In genomic region chr4:159103406-159104131, GRCh38 we compare ENCODE assay signal across 2 cellular contexts.
A peak's percentile ranks its signal among the peaks of the same experiment; 100 is the strongest.
TF ChIP-seq lines count a peak whose summit lies in the region.

No MANE protein-coding gene starts in this region.

TF ChIP-seq in HCT116, 20 proteins besides CTCF, POLR2A, EP300 and RAD21:
- TF ChIP-seq JUND (IDR thresholded peaks at IDR 0.05) (no peak), ZFX (IDR thresholded peaks at IDR 0.05) (peak; percentile 66)
TF ChIP-seq in HCT116: peak in this region for 1.

TF ChIP-seq in H1, 55 proteins besides CTCF, POLR2A, EP300 and RAD21:
- TF ChIP-seq TEAD4 (IDR thresholded peaks at IDR 0.05; ENCODE audit: low read depth, low read length) (no peak), SIRT6 (IDR thresholded peaks at IDR 0.05; ENCODE audit: low read length) (no peak), POLR2AphosphoS5 (IDR thresholded peaks at IDR 0.05; ENCODE audit: low read depth, low read length) (no peak; the same call in 1 of the 2 replicates), CBX8 (IDR thresholded peaks at IDR 0.05; ENCODE audit: borderline replicate concordance, low read depth, low read length) (no peak), NANOG (IDR thresholded peaks at IDR 0.05; ENCODE audit: insufficient read depth, low read depth, low read length, poor library complexity, severe bottlenecking) (no peak), JUND (IDR thresholded peaks at IDR 0.05; ENCODE audit: low read length) (no peak), ZNF274 (IDR thresholded peaks at IDR 0.05; ENCODE audit: borderline replicate concordance, extremely low read depth, low read length) (no peak), TBP (IDR thresholded peaks at IDR 0.05; ENCODE audit: low read depth, low read length) (no peak), YY1 (IDR thresholded peaks at IDR 0.05; ENCODE audit: low read depth, low read length) (0 out of 2 replicates have a peak, but pooled peaks have one; percentile 2), ATF3 (IDR thresholded peaks at IDR 0.05; ENCODE audit: insufficient read depth, low read depth, low read length) (no peak), SUZ12 (IDR thresholded peaks at IDR 0.05; ENCODE audit: low read length) (no peak), SP1 (IDR thresholded peaks at IDR 0.05; ENCODE audit: low read depth, low read length) (no peak), JUN (IDR thresholded peaks at IDR 0.05; ENCODE audit: low read depth, low read length) (no peak), CHD2 (IDR thresholded peaks at IDR 0.05; ENCODE audit: low read length) (no peak), CHD1 (IDR thresholded peaks at IDR 0.05; ENCODE audit: low read depth, low read length) (no peak), HDAC2 (IDR thresholded peaks at IDR 0.05; ENCODE audit: borderline replicate concordance in 1 of 2, low read depth in 2 of 2, low read length in 2 of 2) (0 out of 4 replicates have a peak, but pooled peaks of 1 of the 2 experiments have one; percentile 29), GTF2F1 (IDR thresholded peaks at IDR 0.05; ENCODE audit: borderline replicate concordance, low read depth, low read length) (no peak), KDM4A (IDR thresholded peaks at IDR 0.05; ENCODE audit: low read depth, low read length, severe bottlenecking) (peak; percentile 82), KDM5A (IDR thresholded peaks at IDR 0.05; ENCODE audit: low read length) (no peak), EZH2 (IDR thresholded peaks at IDR 0.05; ENCODE audit: low read depth, low read length, severe bottlenecking) (no peak), TAF1 (IDR thresholded peaks at IDR 0.05; ENCODE audit: low read depth, low read length) (0 out of 2 replicates have a peak, but pooled peaks have one; percentile 31), POU5F1 (IDR thresholded peaks at IDR 0.05; ENCODE audit: low read depth, low read length) (no peak), CBX5 (IDR thresholded peaks at IDR 0.05; ENCODE audit: low read depth, low read length) (no peak), CREB1 (IDR thresholded peaks at IDR 0.05) (no peak), SIN3A (conservative IDR thresholded peaks at IDR 0.05 in 1 of 2, IDR thresholded peaks at IDR 0.05 in 1 of 2; ENCODE audit: low read depth in 1 of 2, low read length in 2 of 2) (no peak; a peak in 1 of 4 replicates), ASH2L (IDR thresholded peaks at IDR 0.05; ENCODE audit: low read length) (peak; percentile 76), FOSL1 (IDR thresholded peaks at IDR 0.05; ENCODE audit: insufficient read depth, low read depth, low read length) (no peak), SP2 (IDR thresholded peaks at IDR 0.05; ENCODE audit: low read length) (no peak), KDM1A (IDR thresholded peaks at IDR 0.05; ENCODE audit: borderline replicate concordance, low read length) (no peak), TAF7 (optimal IDR thresholded peaks at IDR 0.05; ENCODE audit: borderline replicate concordance, low read depth, low read length) (no peak), CEBPB (IDR thresholded peaks at IDR 0.05; ENCODE audit: low read depth, low read length) (no peak), RNF2 (IDR thresholded peaks at IDR 0.05; ENCODE audit: borderline replicate concordance, low read depth, low read length, missing control alignments, poor library complexity, severe bottlenecking) (no peak), TCF12 (IDR thresholded peaks at IDR 0.05; ENCODE audit: low read depth, low read length) (no peak), CTBP2 (IDR thresholded peaks at IDR 0.05; ENCODE audit: borderline replicate concordance, insufficient read depth, insufficient read length, low read length) (no peak), NRF1 (IDR thresholded peaks at IDR 0.05; ENCODE audit: low read depth, low read length) (no peak), BRCA1 (IDR thresholded peaks at IDR 0.05; ENCODE audit: low read depth, low read length) (no peak), RXRA (IDR thresholded peaks at IDR 0.05; ENCODE audit: insufficient read depth, low read depth, low read length) (no peak), MAFK (IDR thresholded peaks at IDR 0.05; ENCODE audit: low read depth, low read length) (no peak), SP4 (IDR thresholded peaks at IDR 0.05; ENCODE audit: low read length) (no peak), MAX (IDR thresholded peaks at IDR 0.05) (no peak), SIX5 (IDR thresholded peaks at IDR 0.05; ENCODE audit: low read depth, low read length) (no peak), EGR1 (IDR thresholded peaks at IDR 0.05; ENCODE audit: borderline replicate concordance, low read depth, low read length) (no peak), HDAC6 (IDR thresholded peaks at IDR 0.05; ENCODE audit: low read depth, low read length) (no peak), ATF2 (IDR thresholded peaks at IDR 0.05; ENCODE audit: low read length) (no peak), RBBP5 (IDR thresholded peaks at IDR 0.05; ENCODE audit: borderline replicate concordance, low read depth, low read length) (no peak), BCL11A (IDR thresholded peaks at IDR 0.05; ENCODE audit: low read depth in 2 of 2, low read length in 2 of 2) (no peak), SAP30 (IDR thresholded peaks at IDR 0.05; ENCODE audit: insufficient read depth, insufficient replicate concordance, low read length) (no peak), PHF8 (conservative IDR thresholded peaks at IDR 0.05; ENCODE audit: low read depth, low read length) (0 out of 2 replicates have a peak, but pooled peaks have one; percentile 19)
- TF ChIP-seq, protein P1, sequence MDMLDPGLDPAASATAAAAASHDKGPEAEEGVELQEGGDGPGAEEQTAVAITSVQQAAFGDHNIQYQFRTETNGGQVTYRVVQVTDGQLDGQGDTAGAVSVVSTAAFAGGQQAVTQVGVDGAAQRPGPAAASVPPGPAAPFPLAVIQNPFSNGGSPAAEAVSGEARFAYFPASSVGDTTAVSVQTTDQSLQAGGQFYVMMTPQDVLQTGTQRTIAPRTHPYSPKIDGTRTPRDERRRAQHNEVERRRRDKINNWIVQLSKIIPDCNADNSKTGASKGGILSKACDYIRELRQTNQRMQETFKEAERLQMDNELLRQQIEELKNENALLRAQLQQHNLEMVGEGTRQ (IDR thresholded peaks at IDR 0.05; ENCODE audit: low read length), result no peak
- TF ChIP-seq, protein P2, sequence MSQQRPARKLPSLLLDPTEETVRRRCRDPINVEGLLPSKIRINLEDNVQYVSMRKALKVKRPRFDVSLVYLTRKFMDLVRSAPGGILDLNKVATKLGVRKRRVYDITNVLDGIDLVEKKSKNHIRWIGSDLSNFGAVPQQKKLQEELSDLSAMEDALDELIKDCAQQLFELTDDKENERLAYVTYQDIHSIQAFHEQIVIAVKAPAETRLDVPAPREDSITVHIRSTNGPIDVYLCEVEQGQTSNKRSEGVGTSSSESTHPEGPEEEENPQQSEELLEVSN (IDR thresholded peaks at IDR 0.05), result no peak
- TF ChIP-seq, protein P3, sequence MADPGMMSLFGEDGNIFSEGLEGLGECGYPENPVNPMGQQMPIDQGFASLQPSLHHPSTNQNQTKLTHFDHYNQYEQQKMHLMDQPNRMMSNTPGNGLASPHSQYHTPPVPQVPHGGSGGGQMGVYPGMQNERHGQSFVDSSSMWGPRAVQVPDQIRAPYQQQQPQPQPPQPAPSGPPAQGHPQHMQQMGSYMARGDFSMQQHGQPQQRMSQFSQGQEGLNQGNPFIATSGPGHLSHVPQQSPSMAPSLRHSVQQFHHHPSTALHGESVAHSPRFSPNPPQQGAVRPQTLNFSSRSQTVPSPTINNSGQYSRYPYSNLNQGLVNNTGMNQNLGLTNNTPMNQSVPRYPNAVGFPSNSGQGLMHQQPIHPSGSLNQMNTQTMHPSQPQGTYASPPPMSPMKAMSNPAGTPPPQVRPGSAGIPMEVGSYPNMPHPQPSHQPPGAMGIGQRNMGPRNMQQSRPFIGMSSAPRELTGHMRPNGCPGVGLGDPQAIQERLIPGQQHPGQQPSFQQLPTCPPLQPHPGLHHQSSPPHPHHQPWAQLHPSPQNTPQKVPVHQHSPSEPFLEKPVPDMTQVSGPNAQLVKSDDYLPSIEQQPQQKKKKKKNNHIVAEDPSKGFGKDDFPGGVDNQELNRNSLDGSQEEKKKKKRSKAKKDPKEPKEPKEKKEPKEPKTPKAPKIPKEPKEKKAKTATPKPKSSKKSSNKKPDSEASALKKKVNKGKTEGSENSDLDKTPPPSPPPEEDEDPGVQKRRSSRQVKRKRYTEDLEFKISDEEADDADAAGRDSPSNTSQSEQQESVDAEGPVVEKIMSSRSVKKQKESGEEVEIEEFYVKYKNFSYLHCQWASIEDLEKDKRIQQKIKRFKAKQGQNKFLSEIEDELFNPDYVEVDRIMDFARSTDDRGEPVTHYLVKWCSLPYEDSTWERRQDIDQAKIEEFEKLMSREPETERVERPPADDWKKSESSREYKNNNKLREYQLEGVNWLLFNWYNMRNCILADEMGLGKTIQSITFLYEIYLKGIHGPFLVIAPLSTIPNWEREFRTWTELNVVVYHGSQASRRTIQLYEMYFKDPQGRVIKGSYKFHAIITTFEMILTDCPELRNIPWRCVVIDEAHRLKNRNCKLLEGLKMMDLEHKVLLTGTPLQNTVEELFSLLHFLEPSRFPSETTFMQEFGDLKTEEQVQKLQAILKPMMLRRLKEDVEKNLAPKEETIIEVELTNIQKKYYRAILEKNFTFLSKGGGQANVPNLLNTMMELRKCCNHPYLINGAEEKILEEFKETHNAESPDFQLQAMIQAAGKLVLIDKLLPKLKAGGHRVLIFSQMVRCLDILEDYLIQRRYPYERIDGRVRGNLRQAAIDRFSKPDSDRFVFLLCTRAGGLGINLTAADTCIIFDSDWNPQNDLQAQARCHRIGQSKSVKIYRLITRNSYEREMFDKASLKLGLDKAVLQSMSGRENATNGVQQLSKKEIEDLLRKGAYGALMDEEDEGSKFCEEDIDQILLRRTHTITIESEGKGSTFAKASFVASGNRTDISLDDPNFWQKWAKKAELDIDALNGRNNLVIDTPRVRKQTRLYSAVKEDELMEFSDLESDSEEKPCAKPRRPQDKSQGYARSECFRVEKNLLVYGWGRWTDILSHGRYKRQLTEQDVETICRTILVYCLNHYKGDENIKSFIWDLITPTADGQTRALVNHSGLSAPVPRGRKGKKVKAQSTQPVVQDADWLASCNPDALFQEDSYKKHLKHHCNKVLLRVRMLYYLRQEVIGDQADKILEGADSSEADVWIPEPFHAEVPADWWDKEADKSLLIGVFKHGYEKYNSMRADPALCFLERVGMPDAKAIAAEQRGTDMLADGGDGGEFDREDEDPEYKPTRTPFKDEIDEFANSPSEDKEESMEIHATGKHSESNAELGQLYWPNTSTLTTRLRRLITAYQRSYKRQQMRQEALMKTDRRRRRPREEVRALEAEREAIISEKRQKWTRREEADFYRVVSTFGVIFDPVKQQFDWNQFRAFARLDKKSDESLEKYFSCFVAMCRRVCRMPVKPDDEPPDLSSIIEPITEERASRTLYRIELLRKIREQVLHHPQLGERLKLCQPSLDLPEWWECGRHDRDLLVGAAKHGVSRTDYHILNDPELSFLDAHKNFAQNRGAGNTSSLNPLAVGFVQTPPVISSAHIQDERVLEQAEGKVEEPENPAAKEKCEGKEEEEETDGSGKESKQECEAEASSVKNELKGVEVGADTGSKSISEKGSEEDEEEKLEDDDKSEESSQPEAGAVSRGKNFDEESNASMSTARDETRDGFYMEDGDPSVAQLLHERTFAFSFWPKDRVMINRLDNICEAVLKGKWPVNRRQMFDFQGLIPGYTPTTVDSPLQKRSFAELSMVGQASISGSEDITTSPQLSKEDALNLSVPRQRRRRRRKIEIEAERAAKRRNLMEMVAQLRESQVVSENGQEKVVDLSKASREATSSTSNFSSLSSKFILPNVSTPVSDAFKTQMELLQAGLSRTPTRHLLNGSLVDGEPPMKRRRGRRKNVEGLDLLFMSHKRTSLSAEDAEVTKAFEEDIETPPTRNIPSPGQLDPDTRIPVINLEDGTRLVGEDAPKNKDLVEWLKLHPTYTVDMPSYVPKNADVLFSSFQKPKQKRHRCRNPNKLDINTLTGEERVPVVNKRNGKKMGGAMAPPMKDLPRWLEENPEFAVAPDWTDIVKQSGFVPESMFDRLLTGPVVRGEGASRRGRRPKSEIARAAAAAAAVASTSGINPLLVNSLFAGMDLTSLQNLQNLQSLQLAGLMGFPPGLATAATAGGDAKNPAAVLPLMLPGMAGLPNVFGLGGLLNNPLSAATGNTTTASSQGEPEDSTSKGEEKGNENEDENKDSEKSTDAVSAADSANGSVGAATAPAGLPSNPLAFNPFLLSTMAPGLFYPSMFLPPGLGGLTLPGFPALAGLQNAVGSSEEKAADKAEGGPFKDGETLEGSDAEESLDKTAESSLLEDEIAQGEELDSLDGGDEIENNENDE (IDR thresholded peaks at IDR 0.05; ENCODE audit: insufficient replicate concordance, low read length), result no peak
